In the genomic region with DNA sequence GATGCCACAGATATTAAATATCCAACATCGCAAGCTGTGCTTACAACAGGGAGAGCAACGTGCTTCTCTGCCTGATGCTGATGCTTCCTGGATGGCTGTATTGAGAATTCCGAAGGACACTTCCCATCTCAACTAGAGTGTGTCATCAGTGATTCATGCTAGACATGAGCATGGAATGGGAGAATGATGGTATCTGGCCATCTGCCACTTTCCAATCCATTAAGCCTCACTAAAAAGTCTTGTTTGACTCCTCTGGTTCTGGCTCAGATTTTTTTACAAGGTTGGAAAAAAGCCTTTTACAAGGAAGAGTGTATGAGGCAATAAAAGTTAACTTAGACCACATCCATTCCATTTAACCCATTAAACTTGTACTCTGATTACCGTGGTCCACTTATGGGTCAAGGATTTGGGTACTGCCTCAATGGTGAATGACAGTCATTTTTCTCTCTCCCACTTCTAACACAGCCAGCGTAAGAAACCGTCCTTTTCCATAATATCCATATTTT, we compare ENCODE assay signal across 12 cellular contexts.
A peak's percentile ranks its signal among the peaks of the same experiment; 100 is the strongest.
DNase-seq lines count a peak whose midpoint lies in the region; ATAC-seq and TF ChIP-seq lines count a peak whose summit lies in the region.
"Had no signal": no experiment of that assay in that cellular context is flagged by ENCODE, and none has a peak within 500 bp of the region (broad histone marks: within the 10 kb centered on the region; RNA-seq: fewer than 3 reads in every experiment).

No MANE protein-coding gene starts in this region.

- WGBS in mammary epithelial cell (ENCODE audit: low coverage, missing lambda C conversion rate): 51% methylated on average over 4 of the region's 6 CpGs

- ATAC-seq in left lung: peak; percentile 39
- no peak for ATAC-seq in GM21367 (IDR thresholded peaks at IDR 0.05; ENCODE audit: unreplicated experiment)
- no peak for ATAC-seq in HG03196 (IDR thresholded peaks at IDR 0.05; ENCODE audit: unreplicated experiment)

- CTCF ChIA-PET in mammary epithelial cell (lab: Charles Lee; ENCODE audit: low non-redundant PET): no interaction called here

- intact Hi-C loops in mammary epithelial cell (cut with micrococcal nuclease): loop anchor here (5.0 kb wide), 1 partner anchor 265 kb away; a partner anchor contains a TSS
- intact Hi-C loops in left lung (cut with DNase I): no loop called here

- H3K4me3 ChIP-seq in mammary epithelial cell (replicated peaks in 1 of 3; ENCODE audit: insufficient read depth in 1 of 3, low read depth in 2 of 3, low read length in 3 of 3) (no peak overlapping the region), left lung (no peak overlapping the region)
- H3K4me3 ChIP-seq: heart left ventricle had no signal

- no TSS peak for BruUV-seq in mammary epithelial cell (replicated peaks; lab: Mats Ljungman, UMichigan)

- in situ Hi-C loops in mammary epithelial cell (cut with MboI; ENCODE audit: low sequenced_read_pairs in 2 of 2) (no loop called here), GM13977 (cut with MboI; ENCODE audit: low pct_unique_long_range_greater_than_20kb, low sequenced_read_pairs, unreplicated experiment) (no loop called here)

- H3K9me3 ChIP-seq in mammary epithelial cell (replicated peaks; ENCODE audit: insufficient read depth, low read length) (no peaks in the 10 kb centered on the region), left lung (no peaks in the 10 kb centered on the region)
- H3K9me3 ChIP-seq: Caco-2, heart left ventricle had no signal

- H3K4me1 ChIP-seq in mammary epithelial cell (ENCODE audit: insufficient read depth, low read length): peaks cover 9% of the 10 kb centered on the region
- no peaks in the 10 kb centered on the region for H3K4me1 ChIP-seq in left lung
- H3K4me1 ChIP-seq: Caco-2 had no signal

- no peaks in the 10 kb centered on the region for H3K36me3 ChIP-seq in mammary epithelial cell (ENCODE audit: insufficient read depth, low read length)
- H3K36me3 ChIP-seq in left lung: no peaks in the 10 kb centered on the region
- H3K36me3 ChIP-seq: heart left ventricle had no signal

- dilution Hi-C loops in mammary epithelial cell (cut with HindIII; ENCODE audit: low sequenced_read_pairs): no loop called here

- TF ChIP-seq CTCF in mammary epithelial cell (conservative IDR thresholded peaks at IDR 0.05 in 1 of 2, IDR thresholded peaks at IDR 0.05 in 1 of 2; ENCODE audit: extremely low read depth in 1 of 2, insufficient read depth in 1 of 2, low read depth in 1 of 2, low read length in 2 of 2) (no peak), left lung (IDR thresholded peaks at IDR 0.05) (no peak), GM13977 (IDR thresholded peaks at IDR 0.05; ENCODE audit: extremely low read depth, insufficient read depth, missing control alignments) (no peak)

- H3K79me2 ChIP-seq in mammary epithelial cell (ENCODE audit: insufficient read depth, low read length): no peaks in the 10 kb centered on the region

- peak overlapping the region; percentile 2 for H3K4me2 ChIP-seq in mammary epithelial cell (ENCODE audit: insufficient read depth, low read depth, low read length)

- peak overlapping the region; percentile 36 for H2AFZ ChIP-seq in mammary epithelial cell (ENCODE audit: low read depth, low read length)

- no peak overlapping the region for H3K9ac ChIP-seq in mammary epithelial cell (ENCODE audit: insufficient read depth, low read length)

- no peaks in the 10 kb centered on the region for H3K27me3 ChIP-seq in mammary epithelial cell (ENCODE audit: insufficient read depth, low read length)
- no peaks in the 10 kb centered on the region for H3K27me3 ChIP-seq in left lung
- H3K27me3 ChIP-seq: heart left ventricle had no signal

- DNase-seq in AG08396 (ENCODE audit: low spot score) (peak; percentile 71), HT1080 (ENCODE audit: low read depth) (peak; percentile 94), mammary epithelial cell (peak; percentile 90), left lung (no peak), GM19238 (ENCODE audit: insufficient read length, low spot score) (no peak), GM13977 (ENCODE audit: low spot score) (no peak)
- DNase-seq: activated naive CD8-positive, alpha-beta T cell treated with anti-CD3 and anti-CD28 coated beads, Interleukin-2, amount 10 ng/mL, durations not matched to agents 7 days and 5 days; Caco-2; H9; heart left ventricle had no signal

- H4K20me1 ChIP-seq in mammary epithelial cell (ENCODE audit: insufficient read depth, low read length): no peaks in the 10 kb centered on the region

- H3K27ac ChIP-seq in mammary epithelial cell (ENCODE audit: insufficient read depth, low read depth, low read length) (no peak overlapping the region), left lung (no peak overlapping the region)
- H3K27ac ChIP-seq: heart left ventricle had no signal

Comparison
In these comparisons a context has a peak if more than half of its experiments do, and no peak if none do; other contexts are left out.
1. DNase-seq: peak in AG08396 (single experiment), HT1080 (single experiment) and mammary epithelial cell (single experiment); none in left lung (0 of 2), GM19238 (single experiment) and GM13977 (single experiment).